ENCODE assay signal across 26 cellular contexts in genomic region chr13:109835321-109835720, GRCh38. TPM values are rescaled to one million over a fixed set of nuclear protein-coding genes. Genes with fewer than 3 reads are reported as not detected.
DNase-seq lines count a peak whose midpoint lies in the region; ATAC-seq and TF ChIP-seq lines count a peak whose summit lies in the region.
"Had no signal": no experiment of that assay in that cellular context is flagged by ENCODE, and none has a peak within 500 bp of the region (broad histone marks: within the 10 kb centered on the region; RNA-seq: fewer than 3 reads in every experiment).

No MANE protein-coding gene starts in this region.

- no peak for TF ChIP-seq RAD21 in IMR-90 (IDR thresholded peaks at IDR 0.05; ENCODE audit: low read length)

- no peak overlapping the region for H2BK5ac ChIP-seq in IMR-90 (ENCODE audit: low read depth, low read length, poor library complexity, severe bottlenecking)

- intact Hi-C loops in IMR-90 (cut with micrococcal nuclease) (no loop called here), lower lobe of right lung (cut with DNase I) (no loop called here)

- H3K23ac ChIP-seq in IMR-90 (ENCODE audit: low read depth, low read length): no peak overlapping the region

- H4K20me1 ChIP-seq in IMR-90 (ENCODE audit: insufficient read depth, low read length): no peaks in the 10 kb centered on the region
- H4K20me1 ChIP-seq: BLaER1 had no signal

- dilution Hi-C loops in IMR-90 (cut with HindIII; ENCODE audit: low sequenced_read_pairs, unreplicated experiment): no loop called here

- in situ Hi-C loops in IMR-90 (cut with MboI; ENCODE audit: low sequenced_read_pairs): no loop called here

- peaks cover 12% of the 10 kb centered on the region for H3K9me1 ChIP-seq in IMR-90 (ENCODE audit: insufficient read depth, low read length)

- WGBS in IMR-90 (ENCODE audit: extremely low coverage in 2 of 2, insufficient read length in 1 of 2), 2 experiments: no CpG with 5 or more reads among the region's 9 CpGs

- ATAC-seq in IMR-90 (ENCODE audit: low read depth): peak; percentile 44
- ATAC-seq in GM21423 (IDR thresholded peaks at IDR 0.05; ENCODE audit: unreplicated experiment): no peak
- no peak for ATAC-seq in lower lobe of right lung
- ATAC-seq: body of pancreas, HepG2, left lobe of liver had no signal

- H2BK20ac ChIP-seq in IMR-90 (ENCODE audit: low read depth, low read length): no peak overlapping the region

- H3K4me3 ChIP-seq in IMR-90 (ENCODE audit: insufficient read depth, low read depth, low read length) (no peak overlapping the region; the same call in 1 of the 2 replicates), Peyer's patch (no peak overlapping the region), lower lobe of right lung (no peak overlapping the region)
- H3K4me3 ChIP-seq: BLaER1, body of pancreas, HAP-1, pancreas, right atrium auricular region, smooth muscle cell had no signal

- H3K14ac ChIP-seq in IMR-90 (replicated peaks; ENCODE audit: low read depth, low read length): no peak overlapping the region

- H3K56ac ChIP-seq in IMR-90 (ENCODE audit: extremely low read depth, insufficient read depth, low read length): no peak overlapping the region

- no peak overlapping the region for H4K8ac ChIP-seq in IMR-90 (ENCODE audit: low read depth in 2 of 2, low read length in 2 of 2)

- H3K79me1 ChIP-seq in IMR-90 (ENCODE audit: low read depth in 1 of 2, low read length in 2 of 2): no peaks in the 10 kb centered on the region

- peaks cover 3% of the 10 kb centered on the region for H3K4me1 ChIP-seq in IMR-90 (ENCODE audit: control insufficient read depth, insufficient read depth, low read length)
- H3K4me1 ChIP-seq in Peyer's patch: no peaks in the 10 kb centered on the region
- no peaks in the 10 kb centered on the region for H3K4me1 ChIP-seq in lower lobe of right lung
- H3K4me1 ChIP-seq: HAP-1, pancreas had no signal

- no peak for TF ChIP-seq POLR2A in IMR-90 (IDR thresholded peaks at IDR 0.05; ENCODE audit: low read depth, low read length)
- TF ChIP-seq POLR2A in Peyer's patch (IDR thresholded peaks at IDR 0.05): no peak

- H4K5ac ChIP-seq in IMR-90 (ENCODE audit: low read depth, low read length): no peak overlapping the region

- H3K27ac Mint-ChIP-seq in brain: peak overlapping the region in 3 of 5 experiments; percentile 9 to 87 (median 80)
- H3K27ac Mint-ChIP-seq: activated CD4-positive, alpha-beta memory T cell treated with anti-CD3 and anti-CD28 coated beads, Interleukin-2, amount 10 ng/mL, durations not matched to agents 7 days and 5 days; activated T-helper 1 cell treated with anti-CD3 and anti-CD28 coated beads, Interleukin-12 subunit alpha, Interleukin-12 subunit beta, Interleukin-2, Interleukin-4 antibody, amounts not matched to agents 30 ng/mL and 10 ng/mL and 1 ng/mL, durations not matched to agents 14 hours and 24 hours and 36 hours; memory B cell; type B pancreatic cell had no signal

- no peak overlapping the region for H4K91ac ChIP-seq in IMR-90 (ENCODE audit: insufficient read depth, low read depth, low read length)

- peak overlapping the region; percentile 26; the same call in 1 of the 2 replicates for H3K18ac ChIP-seq in IMR-90 (ENCODE audit: low read depth, low read length)

- DNase-seq in IMR-90 (peak; percentile 38), NCI-H526 (lab: John Stamatoyannopoulos, UW) (peak; percentile 37 to 69), myocyte (ENCODE audit: low read depth) (peak; percentile 33), Peyer's patch (no peak), lower lobe of right lung (no peak)
- DNase-seq in activated CD4-positive, alpha-beta T cell treated with anti-CD3 and anti-CD28 coated beads, Interleukin-2, amount 50 U/mL, for 4 hours: no peak
- DNase-seq: activated CD4-positive, alpha-beta memory T cell treated with anti-CD3 and anti-CD28 coated beads, Interleukin-2, amount 10 ng/mL, durations not matched to agents 7 days and 5 days; activated CD4-positive, CD25-positive, alpha-beta regulatory T cell treated with anti-CD3 and anti-CD28 coated beads, Interleukin-2, amount 50 U/mL, for 72 hours; activated CD8-positive, alpha-beta memory T cell treated with anti-CD3 and anti-CD28 coated beads, Interleukin-2, amount 50 U/mL, for 48 hours; activated naive CD4-positive, alpha-beta T cell treated with Interleukin-2 at 50 U/mL for 16 hours; body of pancreas; Kasumi-1; NCI-H1694; pancreas; stimulated activated naive CD4-positive, alpha-beta T cell had no signal

- H2AK5ac ChIP-seq in IMR-90 (ENCODE audit: low read depth, low read length): no peak overlapping the region

- peak overlapping the region; percentile 39 for H3K4me2 ChIP-seq in IMR-90 (ENCODE audit: low read depth, low read length)
- H3K4me2 ChIP-seq: BLaER1, smooth muscle cell had no signal

- H3K9ac ChIP-seq in IMR-90 (ENCODE audit: low read depth, low read length): no peak overlapping the region
- H3K9ac ChIP-seq: BLaER1 had no signal

- H3K36me3 Mint-ChIP-seq in brain: no peaks in the 10 kb centered on the region
- H3K36me3 Mint-ChIP-seq: memory B cell, type B pancreatic cell had no signal

- H2BK120ac ChIP-seq in IMR-90 (ENCODE audit: low read depth, low read length): 0 out of 2 replicates have a peak overlapping the region, but pooled peaks have one; percentile 3

- H3K36me3 ChIP-seq in IMR-90 (ENCODE audit: control insufficient read depth, insufficient read depth, low read length) (no peaks in the 10 kb centered on the region), Peyer's patch (no peaks in the 10 kb centered on the region), lower lobe of right lung (no peaks in the 10 kb centered on the region)
- H3K36me3 ChIP-seq: BLaER1, HAP-1, pancreas, right atrium auricular region had no signal

- peak overlapping the region in 1 of 5 experiments; percentile 21 for H3K4me3 Mint-ChIP-seq in brain
- H3K4me3 Mint-ChIP-seq: activated CD4-positive, alpha-beta memory T cell treated with anti-CD3 and anti-CD28 coated beads, Interleukin-2, amount 10 ng/mL, durations not matched to agents 7 days and 5 days; activated T-helper 1 cell treated with anti-CD3 and anti-CD28 coated beads, Interleukin-12 subunit alpha, Interleukin-12 subunit beta, Interleukin-2, Interleukin-4 antibody, amounts not matched to agents 30 ng/mL and 10 ng/mL and 1 ng/mL, durations not matched to agents 14 hours and 24 hours and 36 hours; memory B cell; type B pancreatic cell had no signal

- H3K4ac ChIP-seq in IMR-90 (ENCODE audit: low read depth, low read length): no peak overlapping the region

- peaks cover 21% of the 10 kb centered on the region for H3K4me1 Mint-ChIP-seq in brain
- H3K4me1 Mint-ChIP-seq: memory B cell had no signal

- H3K27ac ChIP-seq in IMR-90 (ENCODE audit: insufficient read depth, low read length) (no peak overlapping the region), Peyer's patch (no peak overlapping the region), lower lobe of right lung (no peak overlapping the region)
- H3K27ac ChIP-seq: BLaER1, right atrium auricular region had no signal

- peaks cover 0 to 16% (median 7%) of the 10 kb centered on the region in 5 experiments for H3K9me3 Mint-ChIP-seq in brain
- H3K9me3 Mint-ChIP-seq: activated CD4-positive, alpha-beta memory T cell treated with anti-CD3 and anti-CD28 coated beads, Interleukin-2, amount 10 ng/mL, durations not matched to agents 7 days and 5 days; activated T-helper 1 cell treated with anti-CD3 and anti-CD28 coated beads, Interleukin-12 subunit alpha, Interleukin-12 subunit beta, Interleukin-2, Interleukin-4 antibody, amounts not matched to agents 30 ng/mL and 10 ng/mL and 1 ng/mL, durations not matched to agents 14 hours and 24 hours and 36 hours; memory B cell; type B pancreatic cell had no signal

- CTCF ChIA-PET in IMR-90 (lab: Yijun Ruan, JAX): interaction anchor here (0.6 kb wide), 2 partner anchors 83 to 885 kb away, joined by 3 read pairs; no protein-coding TSS in a partner anchor

- H2AK9ac ChIP-seq in IMR-90 (replicated peaks; ENCODE audit: low read depth, low read length, poor library complexity): no peak overlapping the region

- H2BK15ac ChIP-seq in IMR-90 (ENCODE audit: low read depth, low read length): no peak overlapping the region

- H3K27me3 Mint-ChIP-seq in brain: peaks cover 13% of the 10 kb centered on the region

- no TSS peak for BruUV-seq in IMR-90 (replicated peaks; lab: Mats Ljungman, UMichigan)

- POLR2A ChIA-PET in IMR-90 (lab: Charles Lee; ENCODE audit: unreplicated experiment): no interaction called here

- peaks cover 4% of the 10 kb centered on the region; the same call in 1 of the 2 replicates for H3K27me3 ChIP-seq in IMR-90 (ENCODE audit: control insufficient read depth, insufficient read depth, low read length)
- H3K27me3 ChIP-seq in Peyer's patch: no peaks in the 10 kb centered on the region
- no peaks in the 10 kb centered on the region for H3K27me3 ChIP-seq in lower lobe of right lung (ENCODE audit: low read depth)
- H3K27me3 ChIP-seq: BLaER1, body of pancreas, pancreas, right atrium auricular region had no signal

- no peaks in the 10 kb centered on the region for H3K9me3 ChIP-seq in IMR-90 (ENCODE audit: control insufficient read depth, insufficient read depth, low read length)
- H3K9me3 ChIP-seq in Peyer's patch: no peaks in the 10 kb centered on the region
- H3K9me3 ChIP-seq in lower lobe of right lung: no peaks in the 10 kb centered on the region
- H3K9me3 ChIP-seq: BLaER1, body of pancreas, HAP-1, pancreas, right atrium auricular region had no signal

- TF ChIP-seq CTCF in IMR-90 (conservative IDR thresholded peaks at IDR 0.05; ENCODE audit: low read depth, low read length) (no peak), brain (conservative IDR thresholded peaks at IDR 0.05) (no peak), Peyer's patch (IDR thresholded peaks at IDR 0.05) (no peak), lower lobe of right lung (IDR thresholded peaks at IDR 0.05) (no peak)

- H2AFZ ChIP-seq in IMR-90 (replicated peaks; ENCODE audit: low read length, poor library complexity): peak overlapping the region; percentile 34

TF ChIP-seq in IMR-90, 13 proteins besides CTCF, POLR2A, EP300 and RAD21 (continues in another document):
- TF ChIP-seq RFX5 (IDR thresholded peaks at IDR 0.05; ENCODE audit: low read depth, low read length): no peak
- no peak for TF ChIP-seq CHD1 (IDR thresholded peaks at IDR 0.05; ENCODE audit: low read depth, low read length)
- TF ChIP-seq NFE2L2 (IDR thresholded peaks at IDR 0.05; ENCODE audit: low read depth, low read length): no peak

RNA-seq across cellular contexts. Expression of gene IRS2, which starts 48.9 kb away (rescaled TPM):
- total RNA-seq in IMR-90 (2012; rRNA removed) (0.36 and 0.83 TPM in 2 replicates), myocyte (5.7 and 6.1 TPM in 2 replicates), Peyer's patch (10 to 100 TPM in 3 of 4 donors, 1 to 10 TPM in 1; 8.3 to 41.1 (median 22.3) TPM), lower lobe of right lung (34.0 TPM)
- polyA plus RNA-seq in IMR-90 (2012; rRNA removed) (1.4 and 1.9 TPM in 2 replicates), brain (ENCODE audit: insufficient read depth, low read depth, low replicate concordance) (33.7 TPM)
- polyA plus RNA-seq in IMR-90 (2012; cell fraction: cytosol; rRNA removed): 1.3 and 3.3 TPM in 2 replicates
- 2.3 and 3.6 TPM in 2 replicates for polyA plus RNA-seq in IMR-90 (2012; cell fraction: nucleus; rRNA removed; ENCODE audit: low replicate concordance)
- polyA plus RNA-seq in myocyte (2012): 6.7 TPM

Comparison
In these comparisons a context has a peak if more than half of its experiments do, and no peak if none do; other contexts are left out.
1. DNase-seq: peak in IMR-90 (single experiment), NCI-H526 (2 of 2) and myocyte (single experiment); none in Peyer's patch (0 of 3), lower lobe of right lung (single experiment) and activated CD4-positive, alpha-beta T cell treated with anti-CD3 and anti-CD28 coated beads, Interleukin-2, amount 50 U/mL, for 4 hours (0 of 2).